Comparison of ENCODE assay signal across 8 cellular contexts in the genomic region with DNA sequence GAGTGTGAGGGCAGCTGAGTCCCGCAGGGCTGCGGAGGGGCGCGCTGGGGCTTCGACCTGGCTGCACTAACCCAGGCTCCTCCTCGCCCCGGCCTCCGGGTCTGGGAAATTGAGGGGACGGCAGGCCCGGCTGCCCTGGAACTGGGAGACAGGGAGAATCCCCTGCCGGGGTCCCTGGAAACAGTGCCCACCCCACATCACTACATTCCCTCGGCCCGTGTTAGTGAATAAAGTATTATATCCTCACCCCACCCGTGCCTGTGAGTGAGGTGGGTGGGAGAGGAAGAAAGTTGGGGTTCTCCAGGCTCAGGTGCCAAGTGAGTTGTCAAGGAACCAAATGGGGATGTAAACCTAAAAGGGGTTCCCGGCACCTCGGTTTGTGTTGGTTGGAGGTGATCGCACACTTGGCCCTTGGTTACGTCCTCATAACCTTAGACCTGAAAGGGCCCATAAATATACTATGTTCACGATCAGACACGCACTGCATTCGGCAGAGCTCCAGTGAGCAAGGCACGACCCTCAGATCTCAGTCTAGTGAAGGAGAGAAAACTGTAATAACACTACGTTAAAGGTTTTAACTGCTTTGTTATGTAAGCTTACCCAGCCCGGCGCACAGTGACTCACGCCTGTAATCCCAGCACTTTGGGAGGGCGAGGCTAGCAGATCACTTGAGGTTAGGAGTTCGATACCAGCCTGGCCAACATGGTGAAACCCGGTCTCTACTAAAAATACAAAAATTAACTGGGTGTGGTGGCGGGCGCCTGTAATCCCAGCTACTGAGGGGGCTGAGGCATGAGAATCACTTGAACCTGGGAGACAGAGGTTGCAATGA. TPM values are rescaled to one million over a fixed set of nuclear protein-coding genes. Genes with fewer than 3 reads are reported as not detected.
DNase-seq lines count a peak whose midpoint lies in the region; ATAC-seq and TF ChIP-seq lines count a peak whose summit lies in the region.

No MANE protein-coding gene starts in this region.

- H3K36me3 Mint-ChIP-seq in activated CD8-positive, alpha-beta T cell treated with anti-CD3 and anti-CD28 coated beads, Interleukin-2, amount 10 ng/mL, durations not matched to agents 7 days and 5 days (ENCODE audit: low read depth): peaks cover 47% of the 10 kb centered on the region

- H3K4me1 ChIP-seq in SK-N-SH (ENCODE audit: control insufficient read depth in 1 of 2, insufficient read depth in 2 of 2, low read depth in 1 of 2, low read length in 1 of 2) (peaks cover 0 to 13% of the 10 kb centered on the region in 2 experiments; a peak in 1 of 4 replicates), iPS-18a (ENCODE audit: control insufficient read depth, low read depth, low read length) (peaks cover 5% of the 10 kb centered on the region), stomach (peaks cover 7 to 16% (median 16%) of the 10 kb centered on the region in 4 donors)

- H3F3A ChIP-seq in SK-N-SH (replicated peaks; ENCODE audit: insufficient read depth): peaks cover 25% of the 10 kb centered on the region

- no peaks in the 10 kb centered on the region for H3K27me3 Mint-ChIP-seq in activated CD8-positive, alpha-beta T cell treated with anti-CD3 and anti-CD28 coated beads, Interleukin-2, amount 10 ng/mL, durations not matched to agents 7 days and 5 days (ENCODE audit: low read depth)

- DNase-seq in SK-N-SH (no peak), stomach (no peak), NCI-H2107 (lab: John Stamatoyannopoulos, UW) (no peak), NCI-H748 (lab: John Stamatoyannopoulos, UW; ENCODE audit: unreplicated experiment) (no peak)
- no peak for DNase-seq in activated CD8-positive, alpha-beta T cell treated with anti-CD3 and anti-CD28 coated beads, Interleukin-2, amount 10 ng/mL, durations not matched to agents 7 days and 5 days

- no peak for TF ChIP-seq RAD21 in SK-N-SH (IDR thresholded peaks at IDR 0.05; ENCODE audit: low read length)

- peaks cover 23% of the 10 kb centered on the region for H3K4me1 Mint-ChIP-seq in activated CD8-positive, alpha-beta T cell treated with anti-CD3 and anti-CD28 coated beads, Interleukin-2, amount 10 ng/mL, durations not matched to agents 7 days and 5 days (ENCODE audit: low read depth)

- no peak overlapping the region for H2AFZ ChIP-seq in SK-N-SH (ENCODE audit: low read depth)

- peaks cover 9% of the 10 kb centered on the region; the same call in 1 of the 2 replicates for H3K79me2 ChIP-seq in SK-N-SH (ENCODE audit: insufficient read depth)

- intact Hi-C loops in stomach (cut with DNase I; ENCODE audit: low total_unique reads): loop anchor here (10.0 kb wide), 1 partner anchor 54 kb away; no protein-coding TSS in a partner anchor

- peaks cover 4% of the 10 kb centered on the region; the same call in 1 of the 2 replicates for H4K20me1 ChIP-seq in SK-N-SH (ENCODE audit: insufficient read depth)

- H3K9me3 Mint-ChIP-seq in activated CD8-positive, alpha-beta T cell treated with anti-CD3 and anti-CD28 coated beads, Interleukin-2, amount 10 ng/mL, durations not matched to agents 7 days and 5 days (ENCODE audit: insufficient read depth): no peaks in the 10 kb centered on the region

- peak overlapping the region in 1 of 2 experiments; percentile 30; a peak in 2 of 4 replicates for H3K27ac ChIP-seq in SK-N-SH (ENCODE audit: low read depth in 2 of 2, low read length in 1 of 2)
- H3K27ac ChIP-seq in iPS-18a (ENCODE audit: low read length): no peak overlapping the region
- peak overlapping the region; percentile 84 to 96 (median 94) for H3K27ac ChIP-seq in stomach

- H3K27me3 ChIP-seq in SK-N-SH (ENCODE audit: insufficient read depth) (no peaks in the 10 kb centered on the region), iPS-18a (ENCODE audit: control insufficient read depth, insufficient read depth, low read length) (no peaks in the 10 kb centered on the region), stomach (no peaks in the 10 kb centered on the region)

- H3K9me3 ChIP-seq in SK-N-SH: no peaks in the 10 kb centered on the region
- no peaks in the 10 kb centered on the region for H3K9me3 ChIP-seq in iPS-18a (ENCODE audit: control insufficient read depth, low read depth, low read length)
- no peaks in the 10 kb centered on the region for H3K9me3 ChIP-seq in stomach

- TF ChIP-seq EP300 in SK-N-SH (IDR thresholded peaks at IDR 0.05; ENCODE audit: borderline replicate concordance in 1 of 2, low read depth in 1 of 2, low read length in 1 of 2) (no peak), stomach (IDR thresholded peaks at IDR 0.05) (no peak)

- no peaks in the 10 kb centered on the region for H3K9me2 ChIP-seq in SK-N-SH

- TF ChIP-seq POLR2A in stomach (IDR thresholded peaks at IDR 0.05): no peak

- peak overlapping the region; percentile 61 for H3K4me3 Mint-ChIP-seq in activated CD8-positive, alpha-beta T cell treated with anti-CD3 and anti-CD28 coated beads, Interleukin-2, amount 10 ng/mL, durations not matched to agents 7 days and 5 days

- H3K9ac ChIP-seq in SK-N-SH: no peak overlapping the region
- H3K9ac ChIP-seq in iPS-18a (ENCODE audit: low read length): peak overlapping the region; percentile 17

- H3K27ac Mint-ChIP-seq in activated CD8-positive, alpha-beta T cell treated with anti-CD3 and anti-CD28 coated beads, Interleukin-2, amount 10 ng/mL, durations not matched to agents 7 days and 5 days: peak overlapping the region; percentile 80

- POLR2A ChIA-PET in SK-N-SH (lab: Yijun Ruan, JAX): interaction anchor here (0.6 to 1.5 kb wide), 8 partner anchors 9 to 154 kb away, joined by 3 to 15 read pairs (median 6); a partner anchor contains a TSS
- POLR2A ChIA-PET in activated CD8-positive, alpha-beta T cell treated with anti-CD3 and anti-CD28 coated beads, Interleukin-2, amount 10 ng/mL, durations not matched to agents 7 days and 5 days (lab: Charles Lee): interaction anchor here (0.6 to 2.0 kb wide), 15 partner anchors 9 to 740 kb away, joined by 3 to 8 read pairs (median 4); a partner anchor contains a TSS

- CTCF ChIA-PET in SK-N-SH (lab: Yijun Ruan, JAX): interaction anchor here (0.8 to 4.0 kb wide), 12 partner anchors 9 to 603 kb away, joined by 3 to 24 read pairs (median 4); a partner anchor contains a TSS
- CTCF ChIA-PET in activated CD8-positive, alpha-beta T cell treated with anti-CD3 and anti-CD28 coated beads, Interleukin-2, amount 10 ng/mL, durations not matched to agents 7 days and 5 days (lab: Charles Lee): interaction anchor here (0.8 to 4.0 kb wide), 14 partner anchors 10 to 327 kb away, joined by 3 to 44 read pairs (median 4); a partner anchor contains a TSS

- H3K4me3 ChIP-seq in SK-N-SH (ENCODE audit: low read depth in 2 of 2, low read length in 1 of 2): peak overlapping the region; percentile 12 to 40; a peak in 3 of 4 replicates
- peak overlapping the region; percentile 59 for H3K4me3 ChIP-seq in iPS-18a (ENCODE audit: low read length)
- H3K4me3 ChIP-seq in stomach: peak overlapping the region; percentile 62 to 65 (median 64)

- TF ChIP-seq CTCF in SK-N-SH (IDR thresholded peaks at IDR 0.05): no peak
- no peak for TF ChIP-seq CTCF in stomach (IDR thresholded peaks at IDR 0.05)

- ATAC-seq in SK-N-SH treated with all-trans-retinoic acid at 6 μM for 48 hours: no peak
- ATAC-seq in activated CD8-positive, alpha-beta T cell treated with anti-CD3 and anti-CD28 coated beads, Interleukin-2, amount 10 ng/mL, durations not matched to agents 7 days and 5 days: no peak
- no peak for ATAC-seq in HG03159 (IDR thresholded peaks at IDR 0.05; ENCODE audit: unreplicated experiment)

- WGBS in SK-N-SH (ENCODE audit: low lambda C conversion rate): 94% methylated on average over 17 of the region's 31 CpGs
- WGBS in stomach, 5 donors: 54 to 63% (median 59%) methylated on average over 27 to 31 of the region's 31 CpGs

- peaks cover 7 to 27% of the 10 kb centered on the region in 2 experiments for H3K36me3 ChIP-seq in SK-N-SH (replicated peaks in 1 of 2; ENCODE audit: control insufficient read depth in 1 of 2, insufficient read depth in 2 of 2, low read length in 1 of 2)
- peaks cover 22% of the 10 kb centered on the region for H3K36me3 ChIP-seq in iPS-18a (ENCODE audit: control insufficient read depth, low read depth, low read length)
- peaks cover 9 to 47% (median 36%) of the 10 kb centered on the region in 4 donors for H3K36me3 ChIP-seq in stomach

- H3K4me2 ChIP-seq in SK-N-SH: 0 out of 2 replicates have a peak overlapping the region, but pooled peaks have one; percentile 50

RNA-seq across cellular contexts. Expression of a gene that starts 11.2 kb away (rescaled TPM):
- 20.4 and 21.7 TPM in 2 replicates for polyA plus RNA-seq in SK-N-SH (2012; rRNA removed)
- 13.5 and 14.9 TPM in 2 replicates for polyA plus RNA-seq in SK-N-SH (2012; cell fraction: cytosol; rRNA removed)
- polyA plus RNA-seq in SK-N-SH (2012; cell fraction: nucleus; rRNA removed): 35.9 and 52.3 TPM in 2 replicates
- 1 to 10 TPM; 3.3 to 3.9 TPM for total RNA-seq in activated CD8-positive, alpha-beta T cell treated with anti-CD3 and anti-CD28 coated beads, Interleukin-2, amount 10 ng/mL, durations not matched to agents 7 days and 5 days
- 10 to 100 TPM in 2 of 5 donors, 1 to 10 TPM in 3; 1.2 to 28.7 (median 6.7) TPM for total RNA-seq in stomach
- polyA plus RNA-seq in stomach: 10 to 100 TPM in 1 of 3 donors, 1 to 10 TPM in 2; 3.4 to 11.0 (median 6.5) TPM

RNA-seq across cellular contexts. Expression of a gene that starts 11.3 kb away (rescaled TPM):
- 78.9 and 79.2 TPM in 2 replicates for polyA plus RNA-seq in SK-N-SH (2012; rRNA removed)
- polyA plus RNA-seq in SK-N-SH (2012; cell fraction: cytosol; rRNA removed): 60.5 and 75.2 TPM in 2 replicates
- polyA plus RNA-seq in SK-N-SH (2012; cell fraction: nucleus; rRNA removed): 28.6 and 40.1 TPM in 2 replicates
- total RNA-seq in activated CD8-positive, alpha-beta T cell treated with anti-CD3 and anti-CD28 coated beads, Interleukin-2, amount 10 ng/mL, durations not matched to agents 7 days and 5 days: 10 to 100 TPM; 87.3 to 92.8 TPM
- total RNA-seq in stomach: 10 to 100 TPM in 4 of 5 donors, not detected in 1; 15.5 to 47.8 (median 27.1) TPM
- polyA plus RNA-seq in stomach: 10 to 100 TPM; 28.0 to 50.2 (median 50.1) TPM

RNA-seq across cellular contexts. Expression of a gene that starts 23.3 kb away (rescaled TPM):
- polyA plus RNA-seq in SK-N-SH (2012; rRNA removed) (7.9 and 8.8 TPM in 2 replicates), stomach (1 to 10 TPM; 3.9 to 5.5 (median 4.6) TPM)
- polyA plus RNA-seq in SK-N-SH (2012; cell fraction: cytosol; rRNA removed): 7.3 and 7.6 TPM in 2 replicates
- 14.8 and 17.0 TPM in 2 replicates for polyA plus RNA-seq in SK-N-SH (2012; cell fraction: nucleus; rRNA removed)
- 10 to 100 TPM; 13.5 to 13.8 TPM for total RNA-seq in activated CD8-positive, alpha-beta T cell treated with anti-CD3 and anti-CD28 coated beads, Interleukin-2, amount 10 ng/mL, durations not matched to agents 7 days and 5 days
- 10 to 100 TPM in 1 of 5 donors, 1 to 10 TPM in 4; 4.0 to 33.6 (median 5.4) TPM for total RNA-seq in stomach

RNA-seq across cellular contexts. Expression of a gene that starts 27.1 kb away (rescaled TPM):
- polyA plus RNA-seq in SK-N-SH (2012; rRNA removed) (30.8 and 36.3 TPM in 2 replicates), stomach (10 to 100 TPM; 36.8 to 66.1 (median 61.1) TPM)
- polyA plus RNA-seq in SK-N-SH (2012; cell fraction: cytosol; rRNA removed): 35.0 and 39.4 TPM in 2 replicates
- 10.7 and 14.3 TPM in 2 replicates for polyA plus RNA-seq in SK-N-SH (2012; cell fraction: nucleus; rRNA removed)
- 10 to 100 TPM; 64.6 to 68.7 TPM for total RNA-seq in activated CD8-positive, alpha-beta T cell treated with anti-CD3 and anti-CD28 coated beads, Interleukin-2, amount 10 ng/mL, durations not matched to agents 7 days and 5 days
- total RNA-seq in stomach: 100 to 1,000 TPM in 1 of 5 donors, 10 to 100 TPM in 4; 30.7 to 167 (median 41.4) TPM

RNA-seq across cellular contexts. Expression of a gene that starts 36.2 kb away (rescaled TPM):
- polyA plus RNA-seq in SK-N-SH (2012; rRNA removed) (0.13 and 0.25 TPM in 2 replicates), stomach (10 to 100 TPM in 1 of 3 donors, 1 to 10 TPM in 2; 5.2 to 10.5 (median 7.0) TPM)
- 0.35 and 0.43 TPM in 2 replicates for polyA plus RNA-seq in SK-N-SH (2012; cell fraction: cytosol; rRNA removed)
- polyA plus RNA-seq in SK-N-SH (2012; cell fraction: nucleus; rRNA removed): 0.76 and 0.94 TPM in 2 replicates
- 100 to 1,000 TPM; 321 to 342 TPM for total RNA-seq in activated CD8-positive, alpha-beta T cell treated with anti-CD3 and anti-CD28 coated beads, Interleukin-2, amount 10 ng/mL, durations not matched to agents 7 days and 5 days
- total RNA-seq in stomach: 1 to 10 TPM in 3 of 5 donors, under 1 TPM in 1, not detected in 1; 0.72 to 6.2 (median 3.9) TPM
